1 cellular context compared by ENCODE assay signal in the genomic region with DNA sequence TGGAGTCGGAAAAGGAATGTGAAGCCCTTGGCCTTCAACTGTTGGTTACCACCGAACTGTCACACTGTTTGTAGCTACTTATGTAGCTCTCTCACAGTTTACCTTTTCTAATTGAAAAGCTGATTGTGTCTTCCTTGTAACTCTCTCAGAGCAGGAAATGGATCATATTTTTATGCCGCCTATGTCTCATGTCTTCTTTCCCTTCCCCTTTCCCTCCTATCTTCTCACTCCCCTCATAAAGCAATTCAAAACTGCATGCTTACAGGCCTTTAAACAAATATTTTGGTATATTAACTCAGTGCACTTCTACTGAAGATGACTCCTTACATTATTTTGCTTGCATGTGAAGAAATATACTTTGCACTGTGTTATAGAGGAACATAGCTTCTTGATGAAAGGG.
TF ChIP-seq lines count a peak whose summit lies in the region.

No MANE protein-coding gene starts in this region.

TF ChIP-seq in K562, 482 proteins besides CTCF, POLR2A, EP300 and RAD21 (continued from another document):
- TF ChIP-seq, protein P1, sequence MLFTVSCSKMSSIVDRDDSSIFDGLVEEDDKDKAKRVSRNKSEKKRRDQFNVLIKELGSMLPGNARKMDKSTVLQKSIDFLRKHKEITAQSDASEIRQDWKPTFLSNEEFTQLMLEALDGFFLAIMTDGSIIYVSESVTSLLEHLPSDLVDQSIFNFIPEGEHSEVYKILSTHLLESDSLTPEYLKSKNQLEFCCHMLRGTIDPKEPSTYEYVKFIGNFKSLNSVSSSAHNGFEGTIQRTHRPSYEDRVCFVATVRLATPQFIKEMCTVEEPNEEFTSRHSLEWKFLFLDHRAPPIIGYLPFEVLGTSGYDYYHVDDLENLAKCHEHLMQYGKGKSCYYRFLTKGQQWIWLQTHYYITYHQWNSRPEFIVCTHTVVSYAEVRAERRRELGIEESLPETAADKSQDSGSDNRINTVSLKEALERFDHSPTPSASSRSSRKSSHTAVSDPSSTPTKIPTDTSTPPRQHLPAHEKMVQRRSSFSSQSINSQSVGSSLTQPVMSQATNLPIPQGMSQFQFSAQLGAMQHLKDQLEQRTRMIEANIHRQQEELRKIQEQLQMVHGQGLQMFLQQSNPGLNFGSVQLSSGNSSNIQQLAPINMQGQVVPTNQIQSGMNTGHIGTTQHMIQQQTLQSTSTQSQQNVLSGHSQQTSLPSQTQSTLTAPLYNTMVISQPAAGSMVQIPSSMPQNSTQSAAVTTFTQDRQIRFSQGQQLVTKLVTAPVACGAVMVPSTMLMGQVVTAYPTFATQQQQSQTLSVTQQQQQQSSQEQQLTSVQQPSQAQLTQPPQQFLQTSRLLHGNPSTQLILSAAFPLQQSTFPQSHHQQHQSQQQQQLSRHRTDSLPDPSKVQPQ (CRISPR knock-in tag; IDR thresholded peaks at IDR 0.05; ENCODE audit: borderline replicate concordance) = no peak
- TF ChIP-seq, protein P2, sequence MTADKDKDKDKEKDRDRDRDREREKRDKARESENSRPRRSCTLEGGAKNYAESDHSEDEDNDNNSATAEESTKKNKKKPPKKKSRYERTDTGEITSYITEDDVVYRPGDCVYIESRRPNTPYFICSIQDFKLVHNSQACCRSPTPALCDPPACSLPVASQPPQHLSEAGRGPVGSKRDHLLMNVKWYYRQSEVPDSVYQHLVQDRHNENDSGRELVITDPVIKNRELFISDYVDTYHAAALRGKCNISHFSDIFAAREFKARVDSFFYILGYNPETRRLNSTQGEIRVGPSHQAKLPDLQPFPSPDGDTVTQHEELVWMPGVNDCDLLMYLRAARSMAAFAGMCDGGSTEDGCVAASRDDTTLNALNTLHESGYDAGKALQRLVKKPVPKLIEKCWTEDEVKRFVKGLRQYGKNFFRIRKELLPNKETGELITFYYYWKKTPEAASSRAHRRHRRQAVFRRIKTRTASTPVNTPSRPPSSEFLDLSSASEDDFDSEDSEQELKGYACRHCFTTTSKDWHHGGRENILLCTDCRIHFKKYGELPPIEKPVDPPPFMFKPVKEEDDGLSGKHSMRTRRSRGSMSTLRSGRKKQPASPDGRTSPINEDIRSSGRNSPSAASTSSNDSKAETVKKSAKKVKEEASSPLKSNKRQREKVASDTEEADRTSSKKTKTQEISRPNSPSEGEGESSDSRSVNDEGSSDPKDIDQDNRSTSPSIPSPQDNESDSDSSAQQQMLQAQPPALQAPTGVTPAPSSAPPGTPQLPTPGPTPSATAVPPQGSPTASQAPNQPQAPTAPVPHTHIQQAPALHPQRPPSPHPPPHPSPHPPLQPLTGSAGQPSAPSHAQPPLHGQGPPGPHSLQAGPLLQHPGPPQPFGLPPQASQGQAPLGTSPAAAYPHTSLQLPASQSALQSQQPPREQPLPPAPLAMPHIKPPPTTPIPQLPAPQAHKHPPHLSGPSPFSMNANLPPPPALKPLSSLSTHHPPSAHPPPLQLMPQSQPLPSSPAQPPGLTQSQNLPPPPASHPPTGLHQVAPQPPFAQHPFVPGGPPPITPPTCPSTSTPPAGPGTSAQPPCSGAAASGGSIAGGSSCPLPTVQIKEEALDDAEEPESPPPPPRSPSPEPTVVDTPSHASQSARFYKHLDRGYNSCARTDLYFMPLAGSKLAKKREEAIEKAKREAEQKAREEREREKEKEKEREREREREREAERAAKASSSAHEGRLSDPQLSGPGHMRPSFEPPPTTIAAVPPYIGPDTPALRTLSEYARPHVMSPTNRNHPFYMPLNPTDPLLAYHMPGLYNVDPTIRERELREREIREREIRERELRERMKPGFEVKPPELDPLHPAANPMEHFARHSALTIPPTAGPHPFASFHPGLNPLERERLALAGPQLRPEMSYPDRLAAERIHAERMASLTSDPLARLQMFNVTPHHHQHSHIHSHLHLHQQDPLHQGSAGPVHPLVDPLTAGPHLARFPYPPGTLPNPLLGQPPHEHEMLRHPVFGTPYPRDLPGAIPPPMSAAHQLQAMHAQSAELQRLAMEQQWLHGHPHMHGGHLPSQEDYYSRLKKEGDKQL (CRISPR knock-in tag; IDR thresholded peaks at IDR 0.05; ENCODE audit: borderline replicate concordance) = no peak
- TF ChIP-seq JUND (IDR thresholded peaks at IDR 0.05; ENCODE audit: borderline replicate concordance, low read depth, low read length) (no peak), JUND (tag; IDR thresholded peaks at IDR 0.05; ENCODE audit: borderline replicate concordance, low read depth, low read length) (no peak), ZNF311 (CRISPR knock-in tag; IDR thresholded peaks at IDR 0.05) (no peak), HMG20B (CRISPR knock-in tag; IDR thresholded peaks at IDR 0.05) (no peak)
- TF ChIP-seq, protein P3, sequence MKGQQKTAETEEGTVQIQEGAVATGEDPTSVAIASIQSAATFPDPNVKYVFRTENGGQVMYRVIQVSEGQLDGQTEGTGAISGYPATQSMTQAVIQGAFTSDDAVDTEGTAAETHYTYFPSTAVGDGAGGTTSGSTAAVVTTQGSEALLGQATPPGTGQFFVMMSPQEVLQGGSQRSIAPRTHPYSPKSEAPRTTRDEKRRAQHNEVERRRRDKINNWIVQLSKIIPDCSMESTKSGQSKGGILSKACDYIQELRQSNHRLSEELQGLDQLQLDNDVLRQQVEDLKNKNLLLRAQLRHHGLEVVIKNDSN (CRISPR knock-in tag; IDR thresholded peaks at IDR 0.05) = no peak
- TF ChIP-seq, protein P4, sequence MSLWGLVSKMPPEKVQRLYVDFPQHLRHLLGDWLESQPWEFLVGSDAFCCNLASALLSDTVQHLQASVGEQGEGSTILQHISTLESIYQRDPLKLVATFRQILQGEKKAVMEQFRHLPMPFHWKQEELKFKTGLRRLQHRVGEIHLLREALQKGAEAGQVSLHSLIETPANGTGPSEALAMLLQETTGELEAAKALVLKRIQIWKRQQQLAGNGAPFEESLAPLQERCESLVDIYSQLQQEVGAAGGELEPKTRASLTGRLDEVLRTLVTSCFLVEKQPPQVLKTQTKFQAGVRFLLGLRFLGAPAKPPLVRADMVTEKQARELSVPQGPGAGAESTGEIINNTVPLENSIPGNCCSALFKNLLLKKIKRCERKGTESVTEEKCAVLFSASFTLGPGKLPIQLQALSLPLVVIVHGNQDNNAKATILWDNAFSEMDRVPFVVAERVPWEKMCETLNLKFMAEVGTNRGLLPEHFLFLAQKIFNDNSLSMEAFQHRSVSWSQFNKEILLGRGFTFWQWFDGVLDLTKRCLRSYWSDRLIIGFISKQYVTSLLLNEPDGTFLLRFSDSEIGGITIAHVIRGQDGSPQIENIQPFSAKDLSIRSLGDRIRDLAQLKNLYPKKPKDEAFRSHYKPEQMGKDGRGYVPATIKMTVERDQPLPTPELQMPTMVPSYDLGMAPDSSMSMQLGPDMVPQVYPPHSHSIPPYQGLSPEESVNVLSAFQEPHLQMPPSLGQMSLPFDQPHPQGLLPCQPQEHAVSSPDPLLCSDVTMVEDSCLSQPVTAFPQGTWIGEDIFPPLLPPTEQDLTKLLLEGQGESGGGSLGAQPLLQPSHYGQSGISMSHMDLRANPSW (CRISPR knock-in tag; IDR thresholded peaks at IDR 0.05) = no peak
